ENCODE assay signal across 10 cellular contexts in the genomic region with DNA sequence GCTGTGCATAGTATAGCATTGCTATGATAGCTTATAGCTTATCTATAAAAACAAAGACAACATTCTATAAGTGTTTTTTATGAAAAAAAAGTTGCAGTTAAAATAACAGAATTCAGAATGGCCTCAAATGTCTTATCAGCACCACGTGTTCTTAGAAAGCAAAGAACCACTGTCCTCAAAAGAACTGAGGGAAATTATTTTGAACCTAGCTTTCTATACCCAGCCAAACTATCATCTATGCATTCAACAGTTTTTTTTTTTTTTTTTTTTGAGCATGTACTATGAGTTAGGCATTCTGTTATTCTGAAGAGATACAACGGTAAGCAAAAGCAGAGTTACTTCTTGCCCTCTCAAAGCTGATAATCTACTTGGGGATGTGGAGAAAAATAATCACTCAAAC.
"Had no signal": no experiment of that assay in that cellular context is flagged by ENCODE, and none has a peak within 500 bp of the region (broad histone marks: within the 10 kb centered on the region; RNA-seq: fewer than 3 reads in every experiment).

No MANE protein-coding gene starts in this region.

- H3K9ac ChIP-seq: KMS-11 had no signal

- ATAC-seq: GM23338 had no signal

- H3K4me3 ChIP-seq: GM23338 had no signal

- H3K27ac ChIP-seq: HL-60, KMS-11 had no signal

- FAIRE-seq: H1, H54 had no signal

- DNase-seq: H9, HCEC 1CT, HFFc6, IMR-90, KBM-7 had no signal

- H2AFZ ChIP-seq: GM23338 had no signal

- H3K4me2 ChIP-seq: GM23338, KMS-11 had no signal
